ENCODE assay signal across 1 cellular context in the genomic region with DNA sequence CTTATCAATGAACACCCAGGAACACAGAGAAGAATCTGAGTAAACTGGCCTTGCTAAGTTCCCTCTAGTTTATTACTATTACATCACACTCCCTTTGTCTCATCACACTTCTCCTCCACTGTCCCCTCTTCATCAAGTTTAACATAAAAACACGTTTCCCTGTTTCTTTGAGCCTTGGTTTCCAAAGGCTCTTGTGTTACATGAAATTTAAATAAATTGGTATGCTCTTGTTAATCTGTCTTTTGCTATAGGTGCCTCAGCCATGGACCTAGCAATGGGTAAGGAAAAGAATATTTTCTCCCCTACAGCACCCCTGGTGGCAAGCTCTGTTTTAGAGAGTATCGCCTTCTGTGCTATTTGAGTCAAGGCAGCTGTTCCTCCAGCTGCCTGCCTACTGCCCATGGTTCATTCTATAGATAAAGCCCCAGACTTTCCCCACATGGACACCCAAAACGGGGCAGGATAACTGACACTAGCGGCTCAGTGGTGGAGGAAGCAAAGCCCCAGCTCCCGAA.
A peak's percentile ranks its signal among the peaks of the same experiment; 100 is the strongest.
TF ChIP-seq lines count a peak whose summit lies in the region.

No MANE protein-coding gene starts in this region.

TF ChIP-seq in HepG2, 621 proteins besides CTCF, POLR2A, EP300 and RAD21 (continued from another document):
- TF ChIP-seq DZIP1 (CRISPR knock-in tag; IDR thresholded peaks at IDR 0.05) (no peak), XRCC5 (optimal IDR thresholded peaks at IDR 0.05; ENCODE audit: low read length) (peak; percentile 54), XBP1 (CRISPR knock-in tag; IDR thresholded peaks at IDR 0.05) (no peak), SOX6 (IDR thresholded peaks at IDR 0.05) (no peak), SOX6 (CRISPR knock-in tag; IDR thresholded peaks at IDR 0.05) (no peak)
